In the genomic region with DNA sequence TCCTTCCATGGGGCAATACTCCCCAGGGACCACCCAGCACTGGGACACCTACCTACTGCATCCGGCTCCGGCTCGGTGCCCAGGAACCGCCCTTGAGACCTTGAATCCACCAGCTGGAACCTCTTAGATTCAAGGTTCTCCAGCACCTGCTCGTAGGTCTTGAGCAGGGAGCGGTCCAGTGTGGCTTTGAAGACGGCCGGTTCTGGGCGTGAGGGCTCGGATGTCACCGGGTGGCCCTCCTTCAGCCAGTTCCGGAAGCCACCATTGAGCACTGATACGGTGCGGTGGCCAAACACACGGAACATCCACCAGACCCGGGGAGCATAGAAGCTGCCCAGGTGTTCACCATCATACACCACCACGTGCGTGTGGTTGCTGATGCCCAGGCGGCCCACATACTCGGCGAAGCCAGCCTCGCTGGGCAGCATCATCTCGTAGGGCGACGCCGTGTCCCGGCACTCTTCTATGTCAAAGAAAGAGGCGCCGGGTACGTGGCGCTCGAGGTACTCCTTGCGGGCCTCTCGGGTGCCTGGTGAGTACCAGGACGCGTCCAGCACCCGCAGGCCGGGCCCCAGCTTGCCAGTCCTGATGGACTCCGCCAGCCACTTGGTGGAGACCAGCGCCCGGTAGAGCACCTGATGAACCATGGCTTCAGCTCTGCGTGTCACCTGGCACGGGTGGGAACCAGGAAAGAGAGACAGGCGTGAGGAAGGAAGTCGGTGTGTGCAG, we compare ENCODE assay signal across 10 cellular contexts. TPM values are rescaled to one million over a fixed set of nuclear protein-coding genes. Genes with fewer than 3 reads are reported as not detected.
DNase-seq lines count a peak whose midpoint lies in the region; ATAC-seq and TF ChIP-seq lines count a peak whose summit lies in the region.
"Had no signal": no experiment of that assay in that cellular context is flagged by ENCODE, and none has a peak within 500 bp of the region (broad histone marks: within the 10 kb centered on the region; RNA-seq: fewer than 3 reads in every experiment).

No MANE protein-coding gene starts in this region.

- no peaks in the 10 kb centered on the region for H3K36me3 ChIP-seq in colonic mucosa
- peaks cover 8% of the 10 kb centered on the region for H3K36me3 ChIP-seq in upper lobe of right lung

- H3K27me3 ChIP-seq in colonic mucosa (no peaks in the 10 kb centered on the region), upper lobe of right lung (no peaks in the 10 kb centered on the region)

- H3K4me1 ChIP-seq in colonic mucosa = peaks cover 49% of the 10 kb centered on the region
- H3K4me1 ChIP-seq in upper lobe of right lung = peaks cover 56% of the 10 kb centered on the region

- peak overlapping the region; percentile 87 for H3K4me3 ChIP-seq in colonic mucosa
- H3K4me3 ChIP-seq in upper lobe of right lung = peak overlapping the region; percentile 92

- peak overlapping the region; percentile 80 to 83 for H3K4me3 Mint-ChIP-seq in activated T-cell treated with anti-CD3 and anti-CD28 coated beads, Interleukin-2, amount 50 U/mL, for 72 hours
- peak overlapping the region; percentile 80 for H3K4me3 Mint-ChIP-seq in mesothelial cell of epicardium

- H3K27me3 Mint-ChIP-seq in activated T-cell treated with anti-CD3 and anti-CD28 coated beads, Interleukin-2, amount 50 U/mL, for 72 hours (ENCODE audit: low read depth) = peaks cover 12% of the 10 kb centered on the region
- H3K27me3 Mint-ChIP-seq in mesothelial cell of epicardium (ENCODE audit: low read depth) = no peaks in the 10 kb centered on the region

- intact Hi-C loops in colonic mucosa (cut with DNase I) (no loop called here), upper lobe of right lung (cut with DNase I) (no loop called here)

- no peaks in the 10 kb centered on the region for H3K9me3 Mint-ChIP-seq in activated T-cell treated with anti-CD3 and anti-CD28 coated beads, Interleukin-2, amount 50 U/mL, for 72 hours
- no peaks in the 10 kb centered on the region for H3K9me3 Mint-ChIP-seq in mesothelial cell of epicardium

- peak overlapping the region; percentile 83 to 94 for H3K9ac ChIP-seq in colonic mucosa (ENCODE audit: low read depth in 2 of 2, low read length in 2 of 2)

- TF ChIP-seq CTCF in colonic mucosa (IDR thresholded peaks at IDR 0.05) = no peak
- no peak for TF ChIP-seq CTCF in mesothelial cell of epicardium (IDR thresholded peaks at IDR 0.05; ENCODE audit: unreplicated experiment)
- TF ChIP-seq CTCF in upper lobe of right lung (IDR thresholded peaks at IDR 0.05) = no peak

- H3K27ac ChIP-seq in colonic mucosa (peak overlapping the region; percentile 99), upper lobe of right lung (peak overlapping the region; percentile 90)

- H3K9me3 ChIP-seq in colonic mucosa (no peaks in the 10 kb centered on the region), upper lobe of right lung (no peaks in the 10 kb centered on the region)

- no peak for DNase-seq in activated T-cell treated with anti-CD3 and anti-CD28 coated beads, Interleukin-2, amount 50 U/mL, for 72 hours
- DNase-seq in activated T-cell treated with anti-CD3 and anti-CD28 coated beads, Interleukin-2, amount 50 U/mL, for 48 hours = no peak
- no peak for DNase-seq in colonic mucosa
- DNase-seq in mesothelial cell of epicardium (ENCODE audit: low spot score in 2 of 2, unreplicated experiment in 2 of 2) = no peak
- DNase-seq in upper lobe of right lung = no peak
- no peak for DNase-seq in NCI-H1436 treated with DMSO at 0.1 percent for 48 hours (lab: John Stamatoyannopoulos, UW)
- DNase-seq: DMS153; stimulated activated CD8-positive, alpha-beta memory T cell treated with anti-CD3 and anti-CD28 coated beads, Interleukin-4, amount 100 ng/mL, for 48 hours had no signal

- no peaks in the 10 kb centered on the region for H3K36me3 Mint-ChIP-seq in activated T-cell treated with anti-CD3 and anti-CD28 coated beads, Interleukin-2, amount 50 U/mL, for 72 hours (ENCODE audit: insufficient read depth in 2 of 2)
- H3K36me3 Mint-ChIP-seq in mesothelial cell of epicardium = no peaks in the 10 kb centered on the region

- H3K4me1 Mint-ChIP-seq in activated T-cell treated with anti-CD3 and anti-CD28 coated beads, Interleukin-2, amount 50 U/mL, for 72 hours (ENCODE audit: low read depth) = peaks cover 10% of the 10 kb centered on the region
- H3K4me1 Mint-ChIP-seq in mesothelial cell of epicardium = peaks cover 24% of the 10 kb centered on the region

- H3K27ac Mint-ChIP-seq in activated T-cell treated with anti-CD3 and anti-CD28 coated beads, Interleukin-2, amount 50 U/mL, for 72 hours = no peak overlapping the region
- H3K27ac Mint-ChIP-seq in mesothelial cell of epicardium = peak overlapping the region; percentile 87

- no peak for ATAC-seq in activated T-cell treated with anti-CD3 and anti-CD28 coated beads, Interleukin-2, amount 50 U/mL, for 72 hours (replicated peaks in 1 of 2)
- ATAC-seq in upper lobe of right lung (no peak), GM19328 (IDR thresholded peaks at IDR 0.05; ENCODE audit: unreplicated experiment) (no peak), GM18517 (IDR thresholded peaks at IDR 0.05; ENCODE audit: unreplicated experiment) (no peak)

RNA-seq across cellular contexts. Expression of a gene that starts 1.0 kb away (rescaled TPM):
- total RNA-seq in activated T-cell treated with anti-CD3 and anti-CD28 coated beads, Interleukin-2, amount 50 U/mL, for 72 hours = 1 to 10 TPM; 3.5 to 6.7 TPM
- total RNA-seq in colonic mucosa = 100 to 1,000 TPM; 410 to 474 TPM
- 21.3 to 22.6 TPM (median 21.4 TPM) in 3 replicates for total RNA-seq in mesothelial cell of epicardium
- total RNA-seq in upper lobe of right lung = 48.1 TPM

RNA-seq across cellular contexts. Expression of a gene that starts 1.3 kb away (rescaled TPM):
- total RNA-seq in activated T-cell treated with anti-CD3 and anti-CD28 coated beads, Interleukin-2, amount 50 U/mL, for 72 hours = 10 to 100 TPM; 14.2 to 28.1 TPM
- total RNA-seq in colonic mucosa (100 to 1,000 TPM; 217 to 259 TPM), mesothelial cell of epicardium (55.8 to 61.5 TPM (median 60.8 TPM) in 3 replicates), upper lobe of right lung (71.4 TPM)

RNA-seq across cellular contexts. Expression of a gene that starts 33.3 kb away (rescaled TPM):
- 10 to 100 TPM; 27.9 to 30.1 TPM for total RNA-seq in activated T-cell treated with anti-CD3 and anti-CD28 coated beads, Interleukin-2, amount 50 U/mL, for 72 hours
- 10 to 100 TPM; 25.4 to 39.9 TPM for total RNA-seq in colonic mucosa
- total RNA-seq in mesothelial cell of epicardium = 34.9 to 42.2 TPM (median 41.0 TPM) in 3 replicates
- total RNA-seq in upper lobe of right lung = 19.2 TPM
